In the genomic region with DNA sequence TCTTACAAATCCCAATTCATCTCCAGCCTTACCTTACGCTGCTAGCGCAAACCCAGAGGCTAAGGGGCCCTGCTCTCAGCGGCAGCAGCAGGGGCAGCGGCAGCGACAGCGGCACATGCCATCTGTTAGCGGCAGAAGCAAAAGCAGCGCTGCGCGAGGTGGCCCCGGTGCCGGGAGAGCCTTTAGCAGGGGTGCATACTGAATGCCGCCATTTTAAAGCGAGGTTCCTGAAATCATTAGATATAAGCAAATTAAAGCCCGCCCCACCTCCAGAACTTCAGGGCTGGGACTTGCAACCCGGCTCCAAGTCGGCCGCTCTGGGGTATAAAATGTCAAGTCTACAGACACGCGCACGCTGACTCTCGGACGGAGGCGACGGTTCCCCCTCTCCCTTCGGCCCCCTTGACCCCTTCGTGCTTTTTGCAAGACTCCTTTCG, we compare ENCODE assay signal across 8 cellular contexts. TPM values are rescaled to one million over a fixed set of nuclear protein-coding genes. Genes with fewer than 3 reads are reported as not detected.
DNase-seq lines count a peak whose midpoint lies in the region; ATAC-seq, FAIRE-seq and TF ChIP-seq lines count a peak whose summit lies in the region.

A gene with protein sequence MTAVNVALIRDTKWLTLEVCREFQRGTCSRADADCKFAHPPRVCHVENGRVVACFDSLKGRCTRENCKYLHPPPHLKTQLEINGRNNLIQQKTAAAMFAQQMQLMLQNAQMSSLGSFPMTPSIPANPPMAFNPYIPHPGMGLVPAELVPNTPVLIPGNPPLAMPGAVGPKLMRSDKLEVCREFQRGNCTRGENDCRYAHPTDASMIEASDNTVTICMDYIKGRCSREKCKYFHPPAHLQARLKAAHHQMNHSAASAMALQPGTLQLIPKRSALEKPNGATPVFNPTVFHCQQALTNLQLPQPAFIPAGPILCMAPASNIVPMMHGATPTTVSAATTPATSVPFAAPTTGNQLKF (minus strand): TSS at position 220 of the 437 bp plus-strand sequence. CDS start 49,427 bp downstream, outside the sequence.

- peaks cover 33% of the 10 kb centered on the region for H3K79me2 ChIP-seq in GM12878 (ENCODE audit: control insufficient read depth, insufficient read depth, low read length)

- TF ChIP-seq POLR2A in GM12892 (IDR thresholded peaks at IDR 0.05; ENCODE audit: low read depth, low read length) (peak; percentile 35; the same call in 1 of the 2 replicates), GM12878 (IDR thresholded peaks at IDR 0.05; ENCODE audit: low read depth, low read length) (peak; percentile 72)

- no peaks in the 10 kb centered on the region for H4K20me1 ChIP-seq in GM12878 (ENCODE audit: control insufficient read depth, insufficient read depth)

- 37% methylated on average over 27 of the region's 28 CpGs for WGBS in GM12878 (ENCODE audit: insufficient coverage, insufficient replicate concordance, low lambda C conversion rate, missing lambda C conversion rate)
- WGBS in small intestine, 3 donors = 1 to 43% (median 12%) methylated on average over 26 to 28 of the region's 28 CpGs

- H3K4me1 ChIP-seq in GM12878 (ENCODE audit: control insufficient read depth, insufficient read depth, low read length) (no peaks in the 10 kb centered on the region), iPS-20b (ENCODE audit: insufficient read depth, low read length) (peaks cover 8% of the 10 kb centered on the region; the same call in 1 of the 2 replicates), small intestine (ENCODE audit: control insufficient read depth in 2 of 2, insufficient read depth in 1 of 2, low read depth in 1 of 2, low read length in 1 of 2) (no peaks in the 10 kb centered on the region)

- TF ChIP-seq CTCF in GM12878 (IDR thresholded peaks at IDR 0.05 in 2 of 3, conservative IDR thresholded peaks at IDR 0.05 in 1 of 3; ENCODE audit: control insufficient read depth in 2 of 3, extremely low read depth in 1 of 3, insufficient read depth in 1 of 3, low read depth in 3 of 3, low read length in 3 of 3) = no peak

- peak; percentile 2 for DNase-seq in GM12892 (ENCODE audit: insufficient read length)
- peak; percentile 82 for DNase-seq in NCI-H146 (lab: John Stamatoyannopoulos, UW)
- peak; percentile 52 for DNase-seq in T-helper 9 cell
- no peak for DNase-seq in GM12878 (ENCODE audit: low read depth, low spot score)
- DNase-seq in small intestine = peak; percentile 65
- no peak for DNase-seq in cerebellar nuclear complex (lab: John Stamatoyannopoulos, UW)

- intact Hi-C loops in GM12878 (cut with micrococcal nuclease; ENCODE audit: unreplicated experiment) = loop anchor here (2.0 to 5.0 kb wide), 3 partner anchors 196 to 658 kb away; partner anchors contain the start of gene RAP2C

- H2AFZ ChIP-seq in GM12878 (ENCODE audit: control insufficient read depth, low read depth, low read length) = peak within 1 kb of the TSS; percentile 52

- no peaks in the 10 kb centered on the region for H3K27me3 ChIP-seq in GM12878 (replicated peaks in 1 of 2; ENCODE audit: control insufficient read depth in 2 of 2, insufficient read depth in 2 of 2, low read length in 1 of 2)
- peaks cover 34% of the 10 kb centered on the region for H3K27me3 ChIP-seq in iPS-20b (ENCODE audit: insufficient read depth, low read length)
- no peaks in the 10 kb centered on the region for H3K27me3 ChIP-seq in small intestine (ENCODE audit: control insufficient read depth in 2 of 2, insufficient read depth in 2 of 2, low read length in 2 of 2)

- peak within 1 kb of the TSS; percentile 38 for H3K4me2 ChIP-seq in GM12878 (ENCODE audit: control insufficient read depth, insufficient read depth)

- peak within 1 kb of the TSS; percentile 86 for H3K9ac ChIP-seq in GM12878 (ENCODE audit: control insufficient read depth, insufficient read depth, low read length)
- peak within 1 kb of the TSS; percentile 83; the same call in 1 of the 2 replicates for H3K9ac ChIP-seq in iPS-20b (ENCODE audit: low read depth, low read length)

- peak within 1 kb of the TSS; percentile 72 for H3K4me3 ChIP-seq in GM12878
- H3K4me3 ChIP-seq in iPS-20b (ENCODE audit: low read length) = peak within 1 kb of the TSS; percentile 78
- H3K4me3 ChIP-seq in small intestine (ENCODE audit: low read depth in 1 of 2, low read length in 2 of 2) = peak within 1 kb of the TSS; percentile 63 to 64

- H3K9me3 ChIP-seq in GM12878 (replicated peaks; ENCODE audit: control insufficient read depth, insufficient read depth, low read length) (no peaks in the 10 kb centered on the region), iPS-20b (ENCODE audit: insufficient read depth, low read depth, low read length) (no peaks in the 10 kb centered on the region), small intestine (ENCODE audit: control insufficient read depth, low read depth) (no peaks in the 10 kb centered on the region)

- H3K36me3 ChIP-seq in GM12878 (ENCODE audit: control insufficient read depth in 2 of 2, insufficient read depth in 2 of 2, low read length in 1 of 2) (no peaks in the 10 kb centered on the region), iPS-20b (ENCODE audit: insufficient read depth, low read depth, low read length) (no peaks in the 10 kb centered on the region), small intestine (ENCODE audit: control insufficient read depth in 2 of 2, insufficient read depth in 2 of 2, low read length in 2 of 2) (no peaks in the 10 kb centered on the region)

- ATAC-seq in HG02642 (IDR thresholded peaks at IDR 0.05; ENCODE audit: poor library complexity, unreplicated experiment) (peak; percentile 43), GM12878 (peak; percentile 65)

- no TSS peak for BruUV-seq in GM12878 (replicated peaks; lab: Mats Ljungman, UMichigan)

- RAD21 ChIA-PET in GM12878 (lab: Charles Lee; ENCODE audit: unreplicated experiment) = no interaction called here

- peak; percentile 78 for FAIRE-seq in GM12892 (lab: Jason Lieb, UNC)
- no peak for FAIRE-seq in GM12878 (lab: Jason Lieb, UNC)
- no peak for FAIRE-seq in small intestine (lab: Jason Lieb, UNC)

- no peak for TF ChIP-seq EP300 in GM12878 (IDR thresholded peaks at IDR 0.05; ENCODE audit: borderline replicate concordance in 1 of 2, control insufficient read depth in 1 of 2, low read depth in 2 of 2, low read length in 2 of 2)

- in situ Hi-C loops in GM12878 (cut with MboI) = no loop called here

- CTCF ChIA-PET in GM12878 (lab: Yijun Ruan, JAX) = no interaction called here

- POLR2A ChIA-PET in GM12878 (lab: Charles Lee) = interaction anchor here (4.6 kb wide), 1 partner anchor 8 kb away, joined by 27 read pairs; no protein-coding TSS in a partner anchor

- H3K27ac ChIP-seq in GM12878 (ENCODE audit: control insufficient read depth, insufficient read depth) = peak within 1 kb of the TSS; percentile 81
- H3K27ac ChIP-seq in iPS-20b (ENCODE audit: low read length) = no peak within 1 kb of the TSS
- H3K27ac ChIP-seq in small intestine (ENCODE audit: low read depth in 1 of 2, low read length in 1 of 2) = peak within 1 kb of the TSS; percentile 84 to 95

- SMC1A ChIA-PET in GM12878 (lab: Charles Lee; ENCODE audit: uncharacterized antibody, unreplicated experiment) = interaction anchor here (1.4 to 1.7 kb wide), 2 partner anchors 9 to 10 kb away, joined by 4 to 6 read pairs; no protein-coding TSS in a partner anchor

- no peak for TF ChIP-seq RAD21 in GM12878 (IDR thresholded peaks at IDR 0.05; ENCODE audit: insufficient read depth, low read depth, low read length)

TF ChIP-seq in GM12878, 131 proteins besides CTCF, POLR2A, EP300 and RAD21 (continues in another document):
- TF ChIP-seq IRF5 (IDR thresholded peaks at IDR 0.05; ENCODE audit: borderline replicate concordance) = no peak
- TF ChIP-seq TCF3 (IDR thresholded peaks at IDR 0.05; ENCODE audit: borderline replicate concordance, insufficient read depth, low read depth, low read length) = 0 out of 2 replicates have a peak, but pooled peaks have one; percentile 27
- TF ChIP-seq ATF7 (IDR thresholded peaks at IDR 0.05; ENCODE audit: low read depth) = no peak; the same call in 1 of the 2 replicates
- TF ChIP-seq FOS (IDR thresholded peaks at IDR 0.05; ENCODE audit: borderline replicate concordance, extremely low read depth, insufficient read length) = no peak
- peak; percentile 71 for TF ChIP-seq POLR2AphosphoS5 (IDR thresholded peaks at IDR 0.05; ENCODE audit: low read length)
- TF ChIP-seq TAF1 (IDR thresholded peaks at IDR 0.05; ENCODE audit: borderline replicate concordance, low read depth, low read length) = peak; percentile 63; the same call in 1 of the 2 replicates
- no peak for TF ChIP-seq EZH2 (IDR thresholded peaks at IDR 0.05; ENCODE audit: borderline replicate concordance, control insufficient read depth, low read depth, low read length)

RNA-seq across cellular contexts. Expression of the gene that starts here (rescaled TPM):
- 9.0 TPM for polyA plus RNA-seq in GM12892 (2012; ENCODE audit: missing spikeins)
- 15.4 and 16.4 TPM in 2 replicates for total RNA-seq in GM12878 (2013; cell fraction: nucleolus; rRNA removed)
- 17.2 and 19.7 TPM in 2 replicates for total RNA-seq in GM12878 (2014; rRNA removed)
- 15.6 and 16.0 TPM in 2 replicates for total RNA-seq in GM12878 (2014; rRNA removed; fragmentation: Illumina TruSeq; extraction: Trizol)
- total RNA-seq in GM12878 (2021) = 32.7 and 33.1 TPM in 2 replicates
- polyA plus RNA-seq in GM12878 (2011; ENCODE audit: low read depth) = 4.6 TPM
- 25.4 and 28.1 TPM in 2 replicates for polyA plus RNA-seq in GM12878 (2011; rRNA removed)
- polyA plus RNA-seq in GM12878 (2011; cell fraction: cytosol; rRNA removed) = 26.7 and 29.0 TPM in 2 replicates
- 15.0 and 23.1 TPM in 2 replicates for polyA plus RNA-seq in GM12878 (2011; cell fraction: nucleus; rRNA removed)
- polyA plus RNA-seq in GM12878 (2012) = 9.3 and 12.9 TPM in 2 replicates
- 17.4 and 19.0 TPM in 2 replicates for polyA plus RNA-seq in GM12878 (2014; fragmentation: Illumina TruSeq; extraction: Trizol)
- 1 to 10 TPM; 3.4 to 6.1 TPM for polyA plus RNA-seq in GM12878 (2014; fragmentation: Nextera tagmentation; extraction: Ambion mirVana)
- 9.2 and 10.8 TPM in 2 replicates for polyA plus RNA-seq in GM12878 (2014; rRNA removed)
- polyA plus RNA-seq in GM12878 (2016; fragmentation: Nextera tagmentation; extraction: Ambion mirVana) = 1 to 10 TPM; 7.4 to 9.7 TPM
- polyA minus RNA-seq in GM12878 (2011; rRNA and poly(A)+ RNA removed) = 77.9 and 97.6 TPM in 2 replicates
- polyA minus RNA-seq in GM12878 (2011; cell fraction: cytosol; rRNA and poly(A)+ RNA removed) = 31.7 and 34.2 TPM in 2 replicates
- polyA minus RNA-seq in GM12878 (2011; cell fraction: nucleus; rRNA and poly(A)+ RNA removed) = 11.8 and 17.7 TPM in 2 replicates
- 1 to 10 TPM; 2.7 to 5.7 (median 4.2) TPM for polyA plus RNA-seq in small intestine

Comparison
In these comparisons a context has a peak if more than half of its experiments do, and no peak if none do; other contexts are left out.
1. DNase-seq: peak in GM12892 (single experiment), NCI-H146 (single experiment), T-helper 9 cell (single experiment) and small intestine (single experiment); none in GM12878 (single experiment) and cerebellar nuclear complex (0 of 2).
2. Peak in every context shown above with its lines, with median percentiles within 50 percentile points of each other: H3K4me3 ChIP-seq.